In genomic region chr7:32037650-32038198, GRCh38 we compare ENCODE assay signal across 16 cellular contexts.
DNase-seq lines count a peak whose midpoint lies in the region; ATAC-seq and TF ChIP-seq lines count a peak whose summit lies in the region.
"Had no signal": no experiment of that assay in that cellular context is flagged by ENCODE, and none has a peak within 500 bp of the region (broad histone marks: within the 10 kb centered on the region; RNA-seq: fewer than 3 reads in every experiment).

No MANE protein-coding gene starts in this region.

- no peaks in the 10 kb centered on the region for H4K20me1 ChIP-seq in KMS-11 (ENCODE audit: insufficient read depth)

- no peak for DNase-seq in activated CD4-positive, CD25-positive, alpha-beta regulatory T cell treated with anti-CD3 and anti-CD28 coated beads, Interleukin-2, amount 50 U/mL, for 72 hours
- DNase-seq in HPDE6-E6E7 (ENCODE audit: extremely low spot score): no peak
- no peak for DNase-seq in OCI-M1 (lab: John Stamatoyannopoulos, UW)
- DNase-seq in NCI-H446 treated with DMSO at 0.1 percent for 48 hours (lab: John Stamatoyannopoulos, UW): no peak
- DNase-seq: activated CD8-positive, alpha-beta memory T cell treated with anti-CD3 and anti-CD28 coated beads for 24 hours; activated naive CD8-positive, alpha-beta T cell treated with anti-CD3 and anti-CD28 coated beads, Interleukin-2, amount 50 U/mL, for 24 hours; dermis blood vessel endothelial cell; foreskin fibroblast; KBM-7; T-helper 9 cell had no signal

- H2AFZ ChIP-seq in KMS-11 (ENCODE audit: low read depth): no peak overlapping the region

- peaks cover 13% of the 10 kb centered on the region; the same call in 1 of the 2 replicates for H3K27me3 ChIP-seq in KMS-11 (ENCODE audit: insufficient read depth, low read depth)

- H3K9ac ChIP-seq in KMS-11: no peak overlapping the region

- ATAC-seq in GM18867 (IDR thresholded peaks at IDR 0.05; ENCODE audit: unreplicated experiment) (peak; percentile 87), GM21447 (IDR thresholded peaks at IDR 0.05; ENCODE audit: unreplicated experiment) (peak; percentile 86), HG03025 (IDR thresholded peaks at IDR 0.05; ENCODE audit: low FRiP score, unreplicated experiment) (peak; percentile 87)
- ATAC-seq: activated naive CD8-positive, alpha-beta T cell treated with anti-CD3 and anti-CD28 coated beads, Interleukin-2, amount 50 U/mL, for 24 hours had no signal

- H3K79me2 ChIP-seq in KMS-11 (ENCODE audit: insufficient read depth, low read depth): no peaks in the 10 kb centered on the region

- H3K4me1 ChIP-seq in KMS-11 (ENCODE audit: low read depth, poor library complexity, severe bottlenecking): peaks cover 39% of the 10 kb centered on the region

- H3K36me3 ChIP-seq in KMS-11 (ENCODE audit: insufficient read depth): no peaks in the 10 kb centered on the region

- peak overlapping the region; percentile 53 for H3K4me2 ChIP-seq in KMS-11

- TF ChIP-seq CTCF in KMS-11 (conservative IDR thresholded peaks at IDR 0.05; ENCODE audit: low read depth, low read length): no peak

- no peak overlapping the region for H3K27ac ChIP-seq in KMS-11
- H3K27ac ChIP-seq: C4-2B, RWPE1 had no signal

- H3K4me3 ChIP-seq in KMS-11 (IDR thresholded peaks at IDR 0.05; ENCODE audit: insufficient read depth, low read depth, low read length): no peak overlapping the region
